Comparison of ENCODE assay signal across 9 cellular contexts in the genomic region with DNA sequence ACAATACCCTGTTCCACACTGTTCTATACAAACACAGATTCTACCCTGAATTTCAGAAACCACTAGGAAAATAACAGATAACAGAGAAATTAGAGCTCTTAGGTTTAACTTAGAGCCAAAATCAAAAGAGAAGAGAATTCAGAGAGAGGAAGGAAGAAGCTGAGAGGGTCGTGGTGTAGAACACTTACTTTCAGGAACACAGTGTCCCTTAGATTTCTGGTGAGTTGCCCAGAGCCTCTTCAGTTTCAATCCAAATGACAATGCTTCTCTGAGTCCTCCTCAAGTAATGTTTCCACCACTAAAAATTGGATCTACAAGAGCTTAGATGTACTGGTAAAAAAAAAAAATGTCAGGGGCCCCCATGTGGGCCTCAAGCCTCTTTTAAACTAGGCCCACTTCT. TPM values are rescaled to one million over a fixed set of nuclear protein-coding genes. Genes with fewer than 3 reads are reported as not detected.
DNase-seq lines count a peak whose midpoint lies in the region; ATAC-seq and TF ChIP-seq lines count a peak whose summit lies in the region.
"Had no signal": no experiment of that assay in that cellular context is flagged by ENCODE, and none has a peak within 500 bp of the region (broad histone marks: within the 10 kb centered on the region; RNA-seq: fewer than 3 reads in every experiment).

No MANE protein-coding gene starts in this region.

- TF ChIP-seq CTCF in IMR-90 (conservative IDR thresholded peaks at IDR 0.05; ENCODE audit: low read depth, low read length) = no peak

- no peak overlapping the region for H2BK120ac ChIP-seq in IMR-90 (ENCODE audit: low read depth, low read length)

- H3K27me3 Mint-ChIP-seq in immature natural killer cell (ENCODE audit: low read depth in 3 of 3) = peaks cover 7 to 21% (median 8%) of the 10 kb centered on the region in 3 donors
- H3K27me3 Mint-ChIP-seq in stimulated activated naive CD8-positive, alpha-beta T cell treated with anti-CD3 and anti-CD28 coated beads, Interleukin-15, amount 100 ng/mL, for 72 hours = no peaks in the 10 kb centered on the region

- H3K18ac ChIP-seq in IMR-90 (ENCODE audit: low read depth, low read length) = no peak overlapping the region

- H3K9me1 ChIP-seq in IMR-90 (ENCODE audit: insufficient read depth, low read length) = no peaks in the 10 kb centered on the region; the same call in 1 of the 2 replicates

- H3K4me3 Mint-ChIP-seq in immature natural killer cell = peak overlapping the region in 1 of 5 donors; percentile 67
- peak overlapping the region; percentile 69 to 74 for H3K4me3 Mint-ChIP-seq in stimulated activated naive CD8-positive, alpha-beta T cell treated with anti-CD3 and anti-CD28 coated beads, Interleukin-15, amount 100 ng/mL, for 72 hours

- in situ Hi-C loops in IMR-90 (cut with MboI; ENCODE audit: low sequenced_read_pairs) = loop anchor here (10.0 kb wide), 1 partner anchor 89 kb away; a partner anchor contains a TSS

- H3K4me1 Mint-ChIP-seq in immature natural killer cell = peaks cover 50 to 70% of the 10 kb centered on the region in 2 donors
- peaks cover 59% of the 10 kb centered on the region for H3K4me1 Mint-ChIP-seq in stimulated activated naive CD8-positive, alpha-beta T cell treated with anti-CD3 and anti-CD28 coated beads, Interleukin-15, amount 100 ng/mL, for 72 hours

- H3K36me3 ChIP-seq in IMR-90 (ENCODE audit: control insufficient read depth, insufficient read depth, low read length) (no peaks in the 10 kb centered on the region; the same call in none of the 2 replicates), adipocyte (ENCODE audit: control insufficient read depth, insufficient read depth, low read length, severe bottlenecking) (peaks cover 6% of the 10 kb centered on the region)

- BruUV-seq in IMR-90 (replicated peaks; lab: Mats Ljungman, UMichigan) = no TSS peak

- no peaks in the 10 kb centered on the region for H3K9me3 ChIP-seq in IMR-90 (ENCODE audit: control insufficient read depth, insufficient read depth, low read length)
- no peaks in the 10 kb centered on the region for H3K9me3 ChIP-seq in adipocyte (ENCODE audit: control insufficient read depth, low read length)

- no peak overlapping the region for H2AFZ ChIP-seq in IMR-90 (replicated peaks; ENCODE audit: low read length, poor library complexity)

- no peak overlapping the region for H2BK15ac ChIP-seq in IMR-90 (ENCODE audit: low read depth, low read length)

- no peak overlapping the region for H3K4me2 ChIP-seq in IMR-90 (ENCODE audit: low read depth, low read length)

- no peak overlapping the region for H3K14ac ChIP-seq in IMR-90 (replicated peaks; ENCODE audit: low read depth, low read length)

- no peaks in the 10 kb centered on the region for H3K9me3 Mint-ChIP-seq in immature natural killer cell
- H3K9me3 Mint-ChIP-seq in stimulated activated naive CD8-positive, alpha-beta T cell treated with anti-CD3 and anti-CD28 coated beads, Interleukin-15, amount 100 ng/mL, for 72 hours = no peaks in the 10 kb centered on the region

- DNase-seq in IMR-90 = no peak
- DNase-seq in adipocyte (ENCODE audit: low read depth) = peak; percentile 48
- no peak for DNase-seq in immature natural killer cell
- DNase-seq in stimulated activated naive CD8-positive, alpha-beta T cell treated with anti-CD3 and anti-CD28 coated beads, Interleukin-15, amount 100 ng/mL, for 72 hours = no peak
- no peak for DNase-seq in activated CD8-positive, alpha-beta memory T cell treated with anti-CD3 and anti-CD28 coated beads, Interleukin-2, amount 50 U/mL, for 48 hours
- no peak for DNase-seq in NCI-H226
- DNase-seq: cortex of kidney had no signal

- peak overlapping the region; percentile 7; the same call in 1 of the 2 replicates for H3K23ac ChIP-seq in IMR-90 (ENCODE audit: low read depth, low read length)

- no peak overlapping the region for H2BK20ac ChIP-seq in IMR-90 (ENCODE audit: low read depth, low read length)

- H3K27me3 ChIP-seq in IMR-90 (ENCODE audit: control insufficient read depth, insufficient read depth, low read length) = no peaks in the 10 kb centered on the region
- no peaks in the 10 kb centered on the region for H3K27me3 ChIP-seq in adipocyte (replicated peaks; ENCODE audit: control insufficient read depth, insufficient read depth, low read length)

- H2AK9ac ChIP-seq in IMR-90 (replicated peaks; ENCODE audit: low read depth, low read length, poor library complexity) = no peak overlapping the region

- no peak overlapping the region for H3K27ac ChIP-seq in IMR-90 (ENCODE audit: insufficient read depth, low read length)

- WGBS in IMR-90 (ENCODE audit: extremely low coverage in 2 of 2, insufficient read length in 1 of 2), 2 experiments = no CpG with 5 or more reads among the region's 1 CpG

- peaks cover 0 to 6% (median 5%) of the 10 kb centered on the region in 3 donors for H3K36me3 Mint-ChIP-seq in immature natural killer cell

- peaks cover 3% of the 10 kb centered on the region; the same call in 1 of the 2 replicates for H4K20me1 ChIP-seq in IMR-90 (ENCODE audit: insufficient read depth, low read length)

- H3K4me1 ChIP-seq in IMR-90 (ENCODE audit: control insufficient read depth, insufficient read depth, low read length) (no peaks in the 10 kb centered on the region), adipocyte (ENCODE audit: control insufficient read depth, insufficient read depth, low read length) (peaks cover 29% of the 10 kb centered on the region)

- H3K4me3 ChIP-seq in IMR-90 (ENCODE audit: insufficient read depth, low read depth, low read length) (no peak overlapping the region), adipocyte (ENCODE audit: low read length) (peak overlapping the region; percentile 98)

- peaks cover 24 to 38% of the 10 kb centered on the region in 2 experiments for H3K79me1 ChIP-seq in IMR-90 (ENCODE audit: low read depth in 1 of 2, low read length in 2 of 2)

- intact Hi-C loops in IMR-90 (cut with micrococcal nuclease) = loop anchor here (5.0 kb wide), 2 partner anchors 88 to 103 kb away; no protein-coding TSS in a partner anchor

- H3K56ac ChIP-seq in IMR-90 (ENCODE audit: extremely low read depth, insufficient read depth, low read length) = no peak overlapping the region

- H3K27ac Mint-ChIP-seq in immature natural killer cell = peak overlapping the region; percentile 26 to 84 (median 50)
- no peak overlapping the region for H3K27ac Mint-ChIP-seq in stimulated activated naive CD8-positive, alpha-beta T cell treated with anti-CD3 and anti-CD28 coated beads, Interleukin-15, amount 100 ng/mL, for 72 hours

- H2AK5ac ChIP-seq in IMR-90 (ENCODE audit: low read depth, low read length) = no peak overlapping the region

- H2BK5ac ChIP-seq in IMR-90 (ENCODE audit: low read depth, low read length, poor library complexity, severe bottlenecking) = no peak overlapping the region

- CTCF ChIA-PET in IMR-90 (lab: Yijun Ruan, JAX) = no interaction called here

- TF ChIP-seq RAD21 in IMR-90 (IDR thresholded peaks at IDR 0.05; ENCODE audit: low read length) = no peak

- H4K5ac ChIP-seq in IMR-90 (ENCODE audit: low read depth, low read length) = no peak overlapping the region

- dilution Hi-C loops in IMR-90 (cut with HindIII; ENCODE audit: low sequenced_read_pairs, unreplicated experiment) = no loop called here

- no peak overlapping the region for H3K9ac ChIP-seq in IMR-90 (ENCODE audit: low read depth, low read length)
- peak overlapping the region; percentile 93 for H3K9ac ChIP-seq in adipocyte (ENCODE audit: low read length)

- no peak for TF ChIP-seq POLR2A in IMR-90 (IDR thresholded peaks at IDR 0.05; ENCODE audit: low read depth, low read length)

- no peak overlapping the region for H4K8ac ChIP-seq in IMR-90 (ENCODE audit: low read depth in 2 of 2, low read length in 2 of 2)

- no peak overlapping the region for H3K4ac ChIP-seq in IMR-90 (ENCODE audit: low read depth, low read length)

- POLR2A ChIA-PET in IMR-90 (lab: Charles Lee; ENCODE audit: unreplicated experiment) = no interaction called here

- ATAC-seq in IMR-90 (ENCODE audit: low read depth) = no peak
- no peak for ATAC-seq in stimulated activated naive CD8-positive, alpha-beta T cell treated with anti-CD3 and anti-CD28 coated beads, Interleukin-15, amount 100 ng/mL, for 72 hours
- no peak for ATAC-seq in GM18873 (IDR thresholded peaks at IDR 0.05; ENCODE audit: low FRiP score, unreplicated experiment)
- no peak for ATAC-seq in GM21447 (IDR thresholded peaks at IDR 0.05; ENCODE audit: unreplicated experiment)

- no peak overlapping the region for H4K91ac ChIP-seq in IMR-90 (ENCODE audit: insufficient read depth, low read depth, low read length)

TF ChIP-seq in IMR-90, 13 proteins besides CTCF, POLR2A, EP300 and RAD21 (continues in another document):
- TF ChIP-seq, protein P1, sequence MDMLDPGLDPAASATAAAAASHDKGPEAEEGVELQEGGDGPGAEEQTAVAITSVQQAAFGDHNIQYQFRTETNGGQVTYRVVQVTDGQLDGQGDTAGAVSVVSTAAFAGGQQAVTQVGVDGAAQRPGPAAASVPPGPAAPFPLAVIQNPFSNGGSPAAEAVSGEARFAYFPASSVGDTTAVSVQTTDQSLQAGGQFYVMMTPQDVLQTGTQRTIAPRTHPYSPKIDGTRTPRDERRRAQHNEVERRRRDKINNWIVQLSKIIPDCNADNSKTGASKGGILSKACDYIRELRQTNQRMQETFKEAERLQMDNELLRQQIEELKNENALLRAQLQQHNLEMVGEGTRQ (IDR thresholded peaks at IDR 0.05; ENCODE audit: low read depth, low read length) = no peak
- TF ChIP-seq RCOR1 (IDR thresholded peaks at IDR 0.05; ENCODE audit: insufficient replicate concordance, low read length) = no peak
- TF ChIP-seq RFX5 (IDR thresholded peaks at IDR 0.05; ENCODE audit: low read depth, low read length) = no peak
- no peak for TF ChIP-seq MAZ (IDR thresholded peaks at IDR 0.05; ENCODE audit: borderline replicate concordance, low read depth, low read length)
- TF ChIP-seq CEBPB (IDR thresholded peaks at IDR 0.05; ENCODE audit: low read depth, low read length) = no peak
- no peak for TF ChIP-seq SMC3 (IDR thresholded peaks at IDR 0.05; ENCODE audit: low read depth, low read length)
- TF ChIP-seq CHD1 (IDR thresholded peaks at IDR 0.05; ENCODE audit: low read depth, low read length) = no peak
- TF ChIP-seq, protein P2, sequence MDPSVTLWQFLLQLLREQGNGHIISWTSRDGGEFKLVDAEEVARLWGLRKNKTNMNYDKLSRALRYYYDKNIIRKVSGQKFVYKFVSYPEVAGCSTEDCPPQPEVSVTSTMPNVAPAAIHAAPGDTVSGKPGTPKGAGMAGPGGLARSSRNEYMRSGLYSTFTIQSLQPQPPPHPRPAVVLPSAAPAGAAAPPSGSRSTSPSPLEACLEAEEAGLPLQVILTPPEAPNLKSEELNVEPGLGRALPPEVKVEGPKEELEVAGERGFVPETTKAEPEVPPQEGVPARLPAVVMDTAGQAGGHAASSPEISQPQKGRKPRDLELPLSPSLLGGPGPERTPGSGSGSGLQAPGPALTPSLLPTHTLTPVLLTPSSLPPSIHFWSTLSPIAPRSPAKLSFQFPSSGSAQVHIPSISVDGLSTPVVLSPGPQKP (IDR thresholded peaks at IDR 0.05; ENCODE audit: borderline replicate concordance, low read depth, low read length) = no peak

RNA-seq across cellular contexts. Expression of a gene that starts 2.6 kb away (rescaled TPM):
- 14.2 and 17.8 TPM in 2 replicates for total RNA-seq in IMR-90 (2012; rRNA removed)
- polyA plus RNA-seq in IMR-90 (2012; rRNA removed) = 7.9 and 8.1 TPM in 2 replicates
- 3.3 and 5.3 TPM in 2 replicates for polyA plus RNA-seq in IMR-90 (2012; cell fraction: cytosol; rRNA removed)
- 4.4 and 19.4 TPM in 2 replicates for polyA plus RNA-seq in IMR-90 (2012; cell fraction: nucleus; rRNA removed; ENCODE audit: low replicate concordance)
- polyA plus RNA-seq in immature natural killer cell = 10 to 100 TPM; 13.8 to 24.5 (median 16.4) TPM

Comparison
In these comparisons a context has a peak if more than half of its experiments do, and no peak if none do; other contexts are left out.
1. H3K27ac Mint-ChIP-seq: peak in immature natural killer cell (6 of 6); none in stimulated activated naive CD8-positive, alpha-beta T cell treated with anti-CD3 and anti-CD28 coated beads, Interleukin-15, amount 100 ng/mL, for 72 hours (0 of 2).